8 cellular contexts compared by ENCODE assay signal in the genomic region with DNA sequence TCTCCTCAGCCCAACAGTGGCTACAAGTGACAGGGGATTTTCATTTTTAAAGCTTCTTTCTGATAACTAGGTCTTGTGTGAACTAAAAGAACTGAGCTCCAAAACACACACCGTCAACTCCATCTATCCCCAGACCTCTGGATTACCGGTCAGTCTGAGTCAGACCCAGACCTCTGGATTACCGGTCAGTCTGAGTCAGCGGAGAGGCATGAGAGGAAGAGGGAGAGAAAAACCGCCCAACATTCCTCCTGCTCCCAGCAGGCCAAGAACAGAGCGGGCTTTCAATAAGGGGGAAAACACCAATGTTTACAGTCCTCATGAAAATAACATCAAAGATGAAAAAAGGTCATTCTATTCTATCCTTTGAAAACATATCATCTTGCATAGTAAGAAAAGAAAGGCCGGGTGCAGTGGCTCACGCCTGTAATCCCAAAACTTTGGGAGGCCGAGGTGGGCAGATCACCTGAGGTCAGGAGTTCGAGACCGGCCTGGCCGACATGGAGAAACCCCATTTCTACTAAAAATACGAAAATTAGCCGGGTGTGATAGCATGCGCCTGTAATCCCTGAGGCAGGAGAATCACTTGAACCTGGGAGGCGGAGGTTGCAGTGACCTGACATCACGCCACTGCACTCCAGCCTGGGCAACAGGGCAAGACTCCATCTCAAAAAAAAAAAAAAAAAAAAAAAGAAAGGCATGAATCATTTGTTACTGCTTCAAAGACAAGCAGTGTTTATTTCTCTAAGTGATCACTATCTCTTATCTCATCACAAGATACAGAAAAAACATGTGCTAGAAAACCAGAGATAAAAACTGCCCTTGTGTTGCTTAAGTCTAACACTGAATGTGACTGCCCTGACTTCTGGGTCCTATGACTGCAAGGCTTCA. TPM values are rescaled to one million over a fixed set of nuclear protein-coding genes. Genes with fewer than 3 reads are reported as not detected.
DNase-seq lines count a peak whose midpoint lies in the region; ATAC-seq, FAIRE-seq and TF ChIP-seq lines count a peak whose summit lies in the region.

No MANE protein-coding gene starts in this region.

- ATAC-seq in activated naive CD8-positive, alpha-beta T cell treated with anti-CD3 and anti-CD28 coated beads, Interleukin-2, amount 10 ng/mL, durations not matched to agents 7 days and 5 days (ENCODE audit: low read depth) = no peak
- ATAC-seq in heart right ventricle (peak in 5 of 8 donors; percentile 25 to 54 (median 40)), HG02852 (IDR thresholded peaks at IDR 0.05; ENCODE audit: unreplicated experiment) (no peak), GM19467 (IDR thresholded peaks at IDR 0.05; ENCODE audit: unreplicated experiment) (no peak)

- H3K27me3 ChIP-seq in heart right ventricle (no peaks in the 10 kb centered on the region), small intestine (ENCODE audit: control insufficient read depth in 2 of 2, insufficient read depth in 2 of 2, low read length in 2 of 2) (no peaks in the 10 kb centered on the region)

- POLR2A ChIA-PET in activated naive CD8-positive, alpha-beta T cell treated with anti-CD3 and anti-CD28 coated beads, Interleukin-2, amount 10 ng/mL, durations not matched to agents 7 days and 5 days (lab: Charles Lee) = no interaction called here

- H3K4me1 Mint-ChIP-seq in activated T-cell treated with anti-CD3 and anti-CD28 coated beads, Interleukin-2, amount 50 U/mL, for 24 hours (ENCODE audit: low read depth) = peaks cover 84% of the 10 kb centered on the region
- H3K4me1 Mint-ChIP-seq in activated naive CD8-positive, alpha-beta T cell treated with anti-CD3 and anti-CD28 coated beads, Interleukin-2, amount 10 ng/mL, durations not matched to agents 7 days and 5 days = peaks cover 72% of the 10 kb centered on the region

- intact Hi-C loops in heart right ventricle (cut with DNase I) = loop anchor here in 7 of 10 donors (5.0 to 10.0 kb wide), 4 partner anchors 53 to 265 kb away; a partner anchor contains a TSS

- TF ChIP-seq CTCF in heart right ventricle (IDR thresholded peaks at IDR 0.05) = no peak

- DNase-seq in activated T-cell treated with anti-CD3 and anti-CD28 coated beads, Interleukin-2, amount 50 U/mL, for 24 hours = no peak
- DNase-seq in activated T-cell treated with anti-CD3 and anti-CD28 coated beads, Interleukin-2, amount 50 U/mL, for 48 hours = no peak
- no peak for DNase-seq in activated naive CD8-positive, alpha-beta T cell treated with anti-CD3 and anti-CD28 coated beads, Interleukin-2, amount 10 ng/mL, durations not matched to agents 7 days and 5 days
- DNase-seq in heart right ventricle (peak; percentile 12 to 57), small intestine (peak; percentile 51)
- DNase-seq in activated effector memory CD4-positive, alpha-beta T cell treated with Interleukin-2 at 50 U/mL for 16 hours = no peak

- H3K27ac ChIP-seq in heart right ventricle (peak overlapping the region; percentile 83 to 99 (median 95)), small intestine (ENCODE audit: low read depth in 1 of 2, low read length in 1 of 2) (peak overlapping the region; percentile 50 to 76)

- H3K36me3 Mint-ChIP-seq in activated T-cell treated with anti-CD3 and anti-CD28 coated beads, Interleukin-2, amount 50 U/mL, for 24 hours (ENCODE audit: low read depth) = peaks cover 25% of the 10 kb centered on the region
- peaks cover 23% of the 10 kb centered on the region for H3K36me3 Mint-ChIP-seq in activated naive CD8-positive, alpha-beta T cell treated with anti-CD3 and anti-CD28 coated beads, Interleukin-2, amount 10 ng/mL, durations not matched to agents 7 days and 5 days

- peak overlapping the region in 6 of 10 donors; percentile 2 to 93 (median 44) for H3K4me3 ChIP-seq in heart right ventricle
- H3K4me3 ChIP-seq in small intestine (ENCODE audit: low read depth in 1 of 2, low read length in 2 of 2) = no peak overlapping the region

- H3K36me3 ChIP-seq in heart right ventricle = peaks cover 0 to 18% (median 0%) of the 10 kb centered on the region in 9 donors
- peaks cover 0 to 1% of the 10 kb centered on the region in 2 donors for H3K36me3 ChIP-seq in small intestine (ENCODE audit: control insufficient read depth in 2 of 2, insufficient read depth in 2 of 2, low read length in 2 of 2)

- no peaks in the 10 kb centered on the region for H3K9me3 Mint-ChIP-seq in activated T-cell treated with anti-CD3 and anti-CD28 coated beads, Interleukin-2, amount 50 U/mL, for 24 hours
- no peaks in the 10 kb centered on the region for H3K9me3 Mint-ChIP-seq in activated naive CD8-positive, alpha-beta T cell treated with anti-CD3 and anti-CD28 coated beads, Interleukin-2, amount 10 ng/mL, durations not matched to agents 7 days and 5 days

- H3K27ac Mint-ChIP-seq in activated T-cell treated with anti-CD3 and anti-CD28 coated beads, Interleukin-2, amount 50 U/mL, for 24 hours = peak overlapping the region; percentile 80
- peak overlapping the region; percentile 64 for H3K27ac Mint-ChIP-seq in activated naive CD8-positive, alpha-beta T cell treated with anti-CD3 and anti-CD28 coated beads, Interleukin-2, amount 10 ng/mL, durations not matched to agents 7 days and 5 days

- peaks cover 19 to 84% (median 79%) of the 10 kb centered on the region in 9 donors for H3K4me1 ChIP-seq in heart right ventricle
- H3K4me1 ChIP-seq in small intestine (ENCODE audit: control insufficient read depth in 2 of 2, insufficient read depth in 1 of 2, low read depth in 1 of 2, low read length in 1 of 2) = peaks cover 11 to 25% of the 10 kb centered on the region in 2 donors

- H3K9me3 ChIP-seq in heart right ventricle = no peaks in the 10 kb centered on the region
- no peaks in the 10 kb centered on the region for H3K9me3 ChIP-seq in small intestine (ENCODE audit: control insufficient read depth, low read depth)

- FAIRE-seq in small intestine (lab: Jason Lieb, UNC) = no peak

- peak overlapping the region; percentile 24 for H3K4me3 Mint-ChIP-seq in activated T-cell treated with anti-CD3 and anti-CD28 coated beads, Interleukin-2, amount 50 U/mL, for 24 hours
- H3K4me3 Mint-ChIP-seq in activated naive CD8-positive, alpha-beta T cell treated with anti-CD3 and anti-CD28 coated beads, Interleukin-2, amount 10 ng/mL, durations not matched to agents 7 days and 5 days = peak overlapping the region; percentile 69

- no peaks in the 10 kb centered on the region for H3K27me3 Mint-ChIP-seq in activated T-cell treated with anti-CD3 and anti-CD28 coated beads, Interleukin-2, amount 50 U/mL, for 24 hours
- H3K27me3 Mint-ChIP-seq in activated naive CD8-positive, alpha-beta T cell treated with anti-CD3 and anti-CD28 coated beads, Interleukin-2, amount 10 ng/mL, durations not matched to agents 7 days and 5 days = no peaks in the 10 kb centered on the region

- 45 to 52% methylated on average over 17 of the region's 17 CpGs for WGBS in heart right ventricle, 2 donors
- 71 to 80% (median 77%) methylated on average over 17 of the region's 17 CpGs for WGBS in small intestine, 3 donors

RNA-seq across cellular contexts. Expression of a gene that starts 3.4 kb away (rescaled TPM):
- total RNA-seq in activated naive CD8-positive, alpha-beta T cell treated with anti-CD3 and anti-CD28 coated beads, Interleukin-2, amount 10 ng/mL, durations not matched to agents 7 days and 5 days = 10 to 100 TPM; 66.1 to 73.2 TPM
- total RNA-seq in heart right ventricle = 100 to 1,000 TPM; 109 to 188 (median 148) TPM
- polyA plus RNA-seq in heart right ventricle = 100 to 1,000 TPM; 122 to 172 TPM
- polyA plus RNA-seq in small intestine = 100 to 1,000 TPM; 116 to 128 (median 128) TPM

RNA-seq across cellular contexts. Expression of a gene that starts 50.6 kb away (rescaled TPM):
- total RNA-seq in activated naive CD8-positive, alpha-beta T cell treated with anti-CD3 and anti-CD28 coated beads, Interleukin-2, amount 10 ng/mL, durations not matched to agents 7 days and 5 days = 100 to 1,000 TPM; 416 to 452 TPM
- total RNA-seq in heart right ventricle = 100 to 1,000 TPM in 1 of 10 donors, 10 to 100 TPM in 5, 1 to 10 TPM in 4; 5.1 to 151 (median 10.3) TPM
- polyA plus RNA-seq in heart right ventricle = 10 to 100 TPM; 12.4 to 12.7 TPM
- 10 to 100 TPM in 2 of 3 donors, 1 to 10 TPM in 1; 4.5 to 16.4 (median 15.4) TPM for polyA plus RNA-seq in small intestine

RNA-seq across cellular contexts. Expression of a gene that starts 52.2 kb away (rescaled TPM):
- 10 to 100 TPM; 81.5 to 82.6 TPM for total RNA-seq in activated naive CD8-positive, alpha-beta T cell treated with anti-CD3 and anti-CD28 coated beads, Interleukin-2, amount 10 ng/mL, durations not matched to agents 7 days and 5 days
- total RNA-seq in heart right ventricle = 10 to 100 TPM; 56.9 to 80.9 (median 72.6) TPM
- polyA plus RNA-seq in heart right ventricle (10 to 100 TPM; 14.9 to 70.0 TPM), small intestine (10 to 100 TPM; 70.8 to 78.6 (median 76.0) TPM)

Comparison
In these comparisons a context has a peak if more than half of its experiments do, and no peak if none do; other contexts are left out.
1. DNase-seq: peak in heart right ventricle (2 of 2) and small intestine (single experiment); none in activated T-cell treated with anti-CD3 and anti-CD28 coated beads, Interleukin-2, amount 50 U/mL, for 24 hours (single experiment), activated T-cell treated with anti-CD3 and anti-CD28 coated beads, Interleukin-2, amount 50 U/mL, for 48 hours (0 of 2), activated naive CD8-positive, alpha-beta T cell treated with anti-CD3 and anti-CD28 coated beads, Interleukin-2, amount 10 ng/mL, durations not matched to agents 7 days and 5 days (single experiment) and activated effector memory CD4-positive, alpha-beta T cell treated with Interleukin-2 at 50 U/mL for 16 hours (single experiment).
2. ATAC-seq: peak in heart right ventricle (5 of 8); none in activated naive CD8-positive, alpha-beta T cell treated with anti-CD3 and anti-CD28 coated beads, Interleukin-2, amount 10 ng/mL, durations not matched to agents 7 days and 5 days (single experiment), HG02852 (single experiment) and GM19467 (single experiment).
3. H3K4me3 ChIP-seq: peak in heart right ventricle (6 of 10); none in small intestine (0 of 2).